ENCODE assay signal across 8 cellular contexts in the genomic region with DNA sequence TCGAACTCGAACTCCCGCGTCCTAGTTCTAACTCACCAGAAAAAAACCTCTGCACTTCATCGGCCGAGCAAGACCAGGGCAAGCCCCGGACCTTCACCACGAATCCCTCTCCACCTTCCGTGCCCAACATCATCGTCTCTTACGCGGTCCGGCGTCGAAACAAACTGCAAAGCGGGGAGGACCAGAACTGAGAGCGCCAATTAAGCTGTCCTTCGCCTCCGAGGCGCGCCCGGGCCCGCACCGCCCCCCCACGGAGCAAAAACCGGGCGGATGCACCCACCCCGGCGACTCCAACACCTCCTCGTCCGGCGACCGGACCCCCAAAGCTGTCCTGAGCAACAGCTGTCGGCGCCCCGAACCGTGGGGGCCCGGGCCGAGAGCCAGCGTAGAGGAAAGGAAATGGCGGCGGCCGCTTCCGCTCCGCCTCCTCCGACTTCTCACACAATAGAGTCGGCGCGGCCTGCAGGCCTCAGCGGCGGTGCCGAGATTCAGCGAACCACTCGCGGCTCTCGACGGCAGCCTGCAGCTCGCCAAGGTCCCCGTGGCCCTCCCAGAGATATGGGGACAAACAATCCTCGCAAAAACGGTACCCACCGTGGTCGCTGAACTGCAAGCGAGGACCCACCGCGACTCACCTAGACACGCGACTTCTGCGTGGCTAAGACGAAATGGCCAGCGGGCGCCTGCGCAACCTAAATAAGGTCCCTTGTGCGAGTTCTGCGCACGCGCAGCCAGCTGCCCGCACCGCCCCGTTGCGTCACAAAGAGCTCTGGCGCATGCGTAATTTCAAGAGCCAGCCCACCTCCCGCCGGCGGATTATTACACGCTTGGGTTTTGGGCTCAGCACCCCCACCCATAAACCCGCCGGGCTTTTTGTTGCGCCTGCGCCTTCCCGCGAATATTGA. TPM values are rescaled to one million over a fixed set of nuclear protein-coding genes. Genes with fewer than 3 reads are reported as not detected.
DNase-seq lines count a peak whose midpoint lies in the region; ATAC-seq, FAIRE-seq and TF ChIP-seq lines count a peak whose summit lies in the region.

A gene with protein sequence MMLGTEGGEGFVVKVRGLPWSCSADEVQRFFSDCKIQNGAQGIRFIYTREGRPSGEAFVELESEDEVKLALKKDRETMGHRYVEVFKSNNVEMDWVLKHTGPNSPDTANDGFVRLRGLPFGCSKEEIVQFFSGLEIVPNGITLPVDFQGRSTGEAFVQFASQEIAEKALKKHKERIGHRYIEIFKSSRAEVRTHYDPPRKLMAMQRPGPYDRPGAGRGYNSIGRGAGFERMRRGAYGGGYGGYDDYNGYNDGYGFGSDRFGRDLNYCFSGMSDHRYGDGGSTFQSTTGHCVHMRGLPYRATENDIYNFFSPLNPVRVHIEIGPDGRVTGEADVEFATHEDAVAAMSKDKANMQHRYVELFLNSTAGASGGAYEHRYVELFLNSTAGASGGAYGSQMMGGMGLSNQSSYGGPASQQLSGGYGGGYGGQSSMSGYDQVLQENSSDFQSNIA (minus strand): TSS at position 671 of the 905 bp plus-strand sequence. CDS start 538 bp downstream, at position 133.

- H3K27ac ChIP-seq in 22Rv1, result peak within 1 kb of the TSS; percentile 97
- peak within 1 kb of the TSS; percentile 98 to 99 (median 98) for H3K27ac ChIP-seq in body of pancreas
- peak within 1 kb of the TSS; percentile 96 to 100 (median 100) for H3K27ac ChIP-seq in gastrocnemius medialis

- peak; percentile 47 for TF ChIP-seq CTCF in 22Rv1 (IDR thresholded peaks at IDR 0.05)
- TF ChIP-seq CTCF in body of pancreas (IDR thresholded peaks at IDR 0.05), result peak in 1 of 7 experiments; percentile 4
- peak in 3 of 5 experiments; percentile 16 to 27 (median 16) for TF ChIP-seq CTCF in gastrocnemius medialis (IDR thresholded peaks at IDR 0.05 in 4 of 5, conservative IDR thresholded peaks at IDR 0.05 in 1 of 5)

- peak; percentile 99 to 100 (median 100) for TF ChIP-seq POLR2A in body of pancreas (IDR thresholded peaks at IDR 0.05)
- peak; percentile 100 for TF ChIP-seq POLR2A in gastrocnemius medialis (IDR thresholded peaks at IDR 0.05)

- H3K36me3 ChIP-seq in body of pancreas (replicated peaks in 1 of 2; ENCODE audit: insufficient read depth in 1 of 2, low read depth in 2 of 2) (peaks cover 4 to 10% of the 10 kb centered on the region in 2 donors), gastrocnemius medialis (peaks cover 0 to 36% of the 10 kb centered on the region in 2 donors)

- no peaks in the 10 kb centered on the region for H3K9me3 ChIP-seq in body of pancreas
- no peaks in the 10 kb centered on the region for H3K9me3 ChIP-seq in gastrocnemius medialis

- DNase-seq in NCI-H2107 treated with DMSO at 0.1 percent for 48 hours (lab: John Stamatoyannopoulos, UW; ENCODE audit: unreplicated experiment) (peak; percentile 91), body of pancreas (peak; percentile 99 to 100 (median 99)), iPS DF 4.7 (ENCODE audit: extremely low read depth, low spot score) (peak; percentile 66), gastrocnemius medialis (peak; percentile 97 to 99)

- ATAC-seq in GM18519 (IDR thresholded peaks at IDR 0.05; ENCODE audit: low FRiP score, unreplicated experiment), result peak; percentile 57
- ATAC-seq in HG03064 (IDR thresholded peaks at IDR 0.05; ENCODE audit: low read depth, unreplicated experiment), result peak; percentile 62
- ATAC-seq in body of pancreas, result peak; percentile 91
- peak; percentile 87 to 89 for ATAC-seq in gastrocnemius medialis

- H3K4me1 ChIP-seq in body of pancreas, result peaks cover 46% of the 10 kb centered on the region
- H3K4me1 ChIP-seq in gastrocnemius medialis, result peaks cover 47 to 50% of the 10 kb centered on the region in 2 donors

- FAIRE-seq in TTC549 (lab: Jason Lieb, UNC), result peak; percentile 74

- WGBS in body of pancreas, 2 donors, result 0% methylated on average over 7 to 91 of the region's 93 CpGs

- intact Hi-C loops in body of pancreas (cut with DNase I), result no loop called here
- intact Hi-C loops in gastrocnemius medialis (cut with DNase I; ENCODE audit: low total_unique reads), result loop anchor here (1.0 to 10.0 kb wide), 6 partner anchors 64 to 448 kb away; a partner anchor contains a TSS

- H3K4me3 ChIP-seq in body of pancreas (peak within 1 kb of the TSS; percentile 90 to 99), gastrocnemius medialis (peak within 1 kb of the TSS; percentile 85 to 100 (median 96))

- in situ Hi-C loops in gastrocnemius medialis (cut with MboI; ENCODE audit: low sequenced_read_pairs in 4 of 4), result no loop called here

- H3K27me3 ChIP-seq in body of pancreas, result no peaks in the 10 kb centered on the region
- H3K27me3 ChIP-seq in gastrocnemius medialis, result no peaks in the 10 kb centered on the region

RNA-seq across cellular contexts. Expression of the gene that starts here (rescaled TPM):
- 100 to 1,000 TPM; 335 to 732 TPM for total RNA-seq in body of pancreas
- total RNA-seq in gastrocnemius medialis, result 100 to 1,000 TPM in 3 of 4 donors, 10 to 100 TPM in 1; 72.4 to 209 (median 157) TPM

Comparison
In these comparisons a context has a peak if more than half of its experiments do, and no peak if none do; other contexts are left out.
1. Peak in every context shown above with its lines: DNase-seq, ATAC-seq, H3K4me3 ChIP-seq and H3K27ac ChIP-seq.